ENCODE assay signal across 10 cellular contexts in genomic region chr6:167796668-167797031, GRCh38. TPM values are rescaled to one million over a fixed set of nuclear protein-coding genes. Genes with fewer than 3 reads are reported as not detected.
DNase-seq lines count a peak whose midpoint lies in the region; TF ChIP-seq lines count a peak whose summit lies in the region.
"Had no signal": no experiment of that assay in that cellular context is flagged by ENCODE, and none has a peak within 500 bp of the region (broad histone marks: within the 10 kb centered on the region; RNA-seq: fewer than 3 reads in every experiment).

No MANE protein-coding gene starts in this region.

- no peaks in the 10 kb centered on the region for H4K20me1 ChIP-seq in mammary epithelial cell (ENCODE audit: insufficient read depth, low read length)

- H3K79me2 ChIP-seq in mammary epithelial cell (ENCODE audit: insufficient read depth, low read length): no peaks in the 10 kb centered on the region

- H3K9me3 ChIP-seq in mammary epithelial cell (replicated peaks; ENCODE audit: insufficient read depth, low read length) (no peaks in the 10 kb centered on the region), liver (ENCODE audit: control insufficient read depth in 4 of 4, low read length in 3 of 4) (no peaks in the 10 kb centered on the region), subcutaneous abdominal adipose tissue (ENCODE audit: control insufficient read depth in 5 of 5, low read length in 5 of 5) (no peaks in the 10 kb centered on the region)

- no peak overlapping the region for H3K4me3 Mint-ChIP-seq in immature natural killer cell
- H3K4me3 Mint-ChIP-seq: central memory CD8-positive, alpha-beta T cell had no signal

- peaks cover 0 to 1% (median 0%) of the 10 kb centered on the region in 6 donors for H3K9me3 Mint-ChIP-seq in immature natural killer cell
- H3K9me3 Mint-ChIP-seq: central memory CD8-positive, alpha-beta T cell had no signal

- dilution Hi-C loops in mammary epithelial cell (cut with HindIII; ENCODE audit: low sequenced_read_pairs): no loop called here

- peaks cover 11 to 19% (median 17%) of the 10 kb centered on the region in 3 donors for H3K27me3 Mint-ChIP-seq in immature natural killer cell (ENCODE audit: low read depth in 3 of 3)

- H3K4me1 Mint-ChIP-seq in immature natural killer cell: peaks cover 0 to 2% of the 10 kb centered on the region in 2 donors
- H3K4me1 Mint-ChIP-seq: central memory CD8-positive, alpha-beta T cell had no signal

- in situ Hi-C loops in mammary epithelial cell (cut with MboI; ENCODE audit: low sequenced_read_pairs in 2 of 2): no loop called here

- CTCF ChIA-PET in mammary epithelial cell (lab: Charles Lee; ENCODE audit: low non-redundant PET): no interaction called here

- H3K4me3 ChIP-seq in mammary epithelial cell (replicated peaks in 1 of 3; ENCODE audit: insufficient read depth in 1 of 3, low read depth in 2 of 3, low read length in 3 of 3): no peak overlapping the region
- peak overlapping the region; percentile 53 to 73 (median 72) for H3K4me3 ChIP-seq in liver (ENCODE audit: low read depth in 1 of 3, low read length in 3 of 3)
- peak overlapping the region; percentile 44 to 66 (median 61) for H3K4me3 ChIP-seq in subcutaneous abdominal adipose tissue (ENCODE audit: low read depth in 1 of 5, low read length in 5 of 5)

- H3K4me1 ChIP-seq in mammary epithelial cell (ENCODE audit: insufficient read depth, low read length) (peaks cover 3% of the 10 kb centered on the region), liver (ENCODE audit: control insufficient read depth in 4 of 4, insufficient read depth in 4 of 4, low read length in 3 of 4) (peaks cover 6 to 51% (median 33%) of the 10 kb centered on the region in 4 donors), subcutaneous abdominal adipose tissue (ENCODE audit: control insufficient read depth in 5 of 5, insufficient read depth in 5 of 5, low read length in 5 of 5) (peaks cover 0 to 31% (median 16%) of the 10 kb centered on the region in 5 donors)

- no peak for TF ChIP-seq RAD21 in liver (IDR thresholded peaks at IDR 0.05)

- H3K36me3 Mint-ChIP-seq in immature natural killer cell: peaks cover 0 to 4% (median 0%) of the 10 kb centered on the region in 3 donors

- peak overlapping the region; percentile 40 for H3K4me2 ChIP-seq in mammary epithelial cell (ENCODE audit: insufficient read depth, low read depth, low read length)

- no TSS peak for BruUV-seq in mammary epithelial cell (replicated peaks; lab: Mats Ljungman, UMichigan)

- H3K36me3 ChIP-seq in mammary epithelial cell (ENCODE audit: insufficient read depth, low read length) (no peaks in the 10 kb centered on the region), liver (ENCODE audit: control insufficient read depth in 4 of 4, insufficient read depth in 3 of 4, low read depth in 1 of 4, low read length in 3 of 4) (no peaks in the 10 kb centered on the region), subcutaneous abdominal adipose tissue (ENCODE audit: control insufficient read depth in 5 of 5, insufficient read depth in 5 of 5, low read length in 5 of 5) (no peaks in the 10 kb centered on the region)

- TF ChIP-seq CTCF in mammary epithelial cell (conservative IDR thresholded peaks at IDR 0.05 in 1 of 2, IDR thresholded peaks at IDR 0.05 in 1 of 2; ENCODE audit: extremely low read depth in 1 of 2, insufficient read depth in 1 of 2, low read depth in 1 of 2, low read length in 2 of 2) (no peak), liver (IDR thresholded peaks at IDR 0.05; ENCODE audit: low read depth, low read length, missing input control) (no peak)

- WGBS in mammary epithelial cell (ENCODE audit: low coverage, missing lambda C conversion rate): 33% methylated on average over 8 of the region's 18 CpGs
- WGBS in liver: 28% methylated on average over 18 of the region's 18 CpGs

- H3K27me3 ChIP-seq in mammary epithelial cell (ENCODE audit: insufficient read depth, low read length): peaks cover 2% of the 10 kb centered on the region
- no peaks in the 10 kb centered on the region for H3K27me3 ChIP-seq in liver (ENCODE audit: control insufficient read depth in 4 of 4, insufficient read depth in 4 of 4, low read length in 3 of 4)
- peaks cover 6 to 28% (median 18%) of the 10 kb centered on the region in 5 donors for H3K27me3 ChIP-seq in subcutaneous abdominal adipose tissue (ENCODE audit: control insufficient read depth in 5 of 5, insufficient read depth in 4 of 5, low read length in 5 of 5)

- H2AFZ ChIP-seq in mammary epithelial cell (ENCODE audit: low read depth, low read length): peak overlapping the region; percentile 28

- H3K27ac ChIP-seq in mammary epithelial cell (ENCODE audit: insufficient read depth, low read depth, low read length) (no peak overlapping the region), liver (ENCODE audit: low read depth in 1 of 2, low read length in 2 of 2) (peak overlapping the region; percentile 83 to 91), subcutaneous abdominal adipose tissue (ENCODE audit: low read depth, low read length) (no peak overlapping the region)

- H3K9ac ChIP-seq in mammary epithelial cell (ENCODE audit: insufficient read depth, low read length) (no peak overlapping the region), liver (ENCODE audit: low read depth in 1 of 2, low read length in 2 of 2) (peak overlapping the region in 1 of 2 donors; percentile 46), subcutaneous abdominal adipose tissue (ENCODE audit: low read length in 5 of 5) (peak overlapping the region in 2 of 5 donors; percentile 2 to 53)

- intact Hi-C loops in mammary epithelial cell (cut with micrococcal nuclease): no loop called here

- H3K27ac Mint-ChIP-seq in immature natural killer cell: no peak overlapping the region

- DNase-seq in NCI-H146 treated with DMSO at 0.1 percent for 48 hours (lab: John Stamatoyannopoulos, UW; ENCODE audit: unreplicated experiment): peak; percentile 63
- DNase-seq in mammary epithelial cell: no peak
- DNase-seq in NOMO-1 (lab: John Stamatoyannopoulos, UW; ENCODE audit: unreplicated experiment in 2 of 2): no peak
- DNase-seq in immature natural killer cell: no peak
- no peak for DNase-seq in stimulated activated CD4-positive, alpha-beta T cell treated with anti-CD3 and anti-CD28 coated beads, Interleukin-4, amount 100 ng/mL, for 4 hours
- DNase-seq: NCI-H2227 treated with DMSO at 0.1 percent for 48 hours; stimulated activated CD8-positive, alpha-beta memory T cell treated with anti-CD3 and anti-CD28 coated beads, Interleukin-4, amount 100 ng/mL, for 48 hours had no signal

TF ChIP-seq in liver, 16 proteins besides CTCF, POLR2A, EP300 and RAD21 (continues in another document):
- TF ChIP-seq YY1 (IDR thresholded peaks at IDR 0.05): no peak
- no peak for TF ChIP-seq REST (IDR thresholded peaks at IDR 0.05)
- no peak for TF ChIP-seq ATF3 (IDR thresholded peaks at IDR 0.05)
- TF ChIP-seq HNF4A (conservative IDR thresholded peaks at IDR 0.05): no peak
- no peak for TF ChIP-seq SP1 (IDR thresholded peaks at IDR 0.05)
- no peak for TF ChIP-seq TAF1 (conservative IDR thresholded peaks at IDR 0.05)
- TF ChIP-seq EGR1 (IDR thresholded peaks at IDR 0.05; ENCODE audit: low read depth in 2 of 2): no peak
- TF ChIP-seq HNF4G (IDR thresholded peaks at IDR 0.05): no peak
- no peak for TF ChIP-seq GABPA (IDR thresholded peaks at IDR 0.05 in 1 of 2, conservative IDR thresholded peaks at IDR 0.05 in 1 of 2)
- no peak for TF ChIP-seq FOXA1 (IDR thresholded peaks at IDR 0.05)
- no peak for TF ChIP-seq RXRA (IDR thresholded peaks at IDR 0.05)
- TF ChIP-seq MAX (IDR thresholded peaks at IDR 0.05): no peak
- TF ChIP-seq FOXA2 (IDR thresholded peaks at IDR 0.05): no peak
- TF ChIP-seq JUND (IDR thresholded peaks at IDR 0.05): no peak

RNA-seq across cellular contexts. Expression of gene AFDN, which starts 30.1 kb away (rescaled TPM):
- 100 to 1,000 TPM; 117 to 129 TPM for total RNA-seq in mammary epithelial cell
- 29.4 TPM for polyA plus RNA-seq in mammary epithelial cell
- polyA minus RNA-seq in mammary epithelial cell: 92.8 TPM
- 100 to 1,000 TPM in 1 of 2 donors, 10 to 100 TPM in 1; 33.3 to 145 TPM for total RNA-seq in liver
- 10 to 100 TPM; 21.3 to 25.4 TPM for polyA plus RNA-seq in liver
- polyA plus RNA-seq in immature natural killer cell: 1 to 10 TPM in 1 of 3 donors, under 1 TPM in 1, not detected in 1; 0.27 to 1.5 TPM

Comparison
In these comparisons a context has a peak if more than half of its experiments do, and no peak if none do; other contexts are left out.
1. H3K27ac ChIP-seq: peak in liver (2 of 2); none in mammary epithelial cell (single experiment) and subcutaneous abdominal adipose tissue (single experiment).
2. H3K4me3 ChIP-seq: peak in liver (3 of 3) and subcutaneous abdominal adipose tissue (5 of 5); none in mammary epithelial cell (0 of 3).
3. RNA of gene AFDN, which starts 30.1 kb away (polyA plus RNA-seq): 29.4 TPM in mammary epithelial cell (single experiment) and 21.3 to 25.4 TPM in liver; 0.27 to 1.5 TPM in immature natural killer cell; every median in the first group is over 4 times any median in the second.